11 cellular contexts compared by ENCODE assay signal in the genomic region with DNA sequence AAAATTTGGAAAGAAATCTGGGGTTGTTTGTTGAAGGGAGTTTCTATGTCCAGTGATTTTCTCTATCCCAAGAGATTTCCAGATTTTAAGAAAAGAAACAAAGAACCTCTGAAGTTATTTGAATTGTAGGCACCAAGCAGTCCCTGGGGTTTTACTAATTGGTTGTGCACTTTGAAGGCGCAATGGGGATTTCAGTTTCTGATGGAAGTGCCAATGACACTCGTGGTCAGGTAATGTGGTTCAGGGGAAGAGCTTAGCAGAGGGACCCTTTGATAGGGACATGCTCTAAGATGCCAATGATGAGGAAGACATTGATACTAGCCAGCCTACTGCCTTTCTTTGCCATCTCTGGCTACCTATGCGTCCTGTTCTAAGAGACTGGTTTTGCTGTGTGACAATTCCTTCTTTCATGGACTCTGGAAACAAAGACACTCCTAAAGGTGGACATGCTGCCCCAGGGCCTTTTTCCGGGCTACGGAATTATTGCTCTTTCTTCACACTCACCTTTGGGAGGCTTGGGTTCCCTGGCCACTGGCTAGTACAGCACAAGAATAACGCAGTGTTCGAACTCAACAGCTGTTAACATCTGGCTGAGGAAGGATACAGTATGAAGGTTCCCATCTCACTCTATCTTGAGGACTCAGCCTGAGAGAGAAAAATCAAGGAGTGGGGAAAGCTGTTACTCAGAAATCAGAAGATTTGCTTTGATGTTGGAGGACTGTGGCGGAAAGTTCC. TPM values are rescaled to one million over a fixed set of nuclear protein-coding genes. Genes with fewer than 3 reads are reported as not detected.
DNase-seq lines count a peak whose midpoint lies in the region; ATAC-seq and TF ChIP-seq lines count a peak whose summit lies in the region.
"Had no signal": no experiment of that assay in that cellular context is flagged by ENCODE, and none has a peak within 500 bp of the region (broad histone marks: within the 10 kb centered on the region; RNA-seq: fewer than 3 reads in every experiment).

No MANE protein-coding gene starts in this region.

- H3K27me3 ChIP-seq in esophagus muscularis mucosa: no peaks in the 10 kb centered on the region
- H3K27me3 ChIP-seq in thoracic aorta (replicated peaks; ENCODE audit: insufficient read depth): no peaks in the 10 kb centered on the region

- H3K27me3 Mint-ChIP-seq in activated T-cell treated with anti-CD3 and anti-CD28 coated beads, Interleukin-2, amount 50 U/mL, for 72 hours (ENCODE audit: low read depth): no peaks in the 10 kb centered on the region
- H3K27me3 Mint-ChIP-seq in T-cell: no peaks in the 10 kb centered on the region

- POLR2A ChIA-PET in T-cell (lab: Charles Lee): no interaction called here

- no peak for DNase-seq in activated T-cell treated with anti-CD3 and anti-CD28 coated beads, Interleukin-2, amount 50 U/mL, for 72 hours
- no peak for DNase-seq in activated T-cell treated with anti-CD3 and anti-CD28 coated beads for 4 hours
- no peak for DNase-seq in T-cell
- DNase-seq in esophagus muscularis mucosa (ENCODE audit: extremely low spot score): no peak
- DNase-seq in thoracic aorta (ENCODE audit: low spot score): no peak
- DNase-seq in AG08396 (ENCODE audit: low spot score): no peak
- no peak for DNase-seq in GDM1 (lab: John Stamatoyannopoulos, UW)
- DNase-seq: NCI-H510A treated with DMSO at 0.1 percent for 48 hours; stimulated activated CD4-positive, alpha-beta T cell treated with anti-CD3 and anti-CD28 coated beads, Interleukin-2, amount 100 ng/mL, for 48 hours had no signal

- H3K9me3 Mint-ChIP-seq in activated T-cell treated with anti-CD3 and anti-CD28 coated beads, Interleukin-2, amount 50 U/mL, for 72 hours: no peaks in the 10 kb centered on the region
- H3K9me3 Mint-ChIP-seq in T-cell: no peaks in the 10 kb centered on the region
- H3K9me3 Mint-ChIP-seq: WTC11 had no signal

- TF ChIP-seq POLR2A in esophagus muscularis mucosa (IDR thresholded peaks at IDR 0.05; ENCODE audit: low read depth): no peak

- peak overlapping the region; percentile 96 for H3K27ac Mint-ChIP-seq in activated T-cell treated with anti-CD3 and anti-CD28 coated beads, Interleukin-2, amount 50 U/mL, for 72 hours
- H3K27ac Mint-ChIP-seq in T-cell: peak overlapping the region; percentile 100
- H3K27ac Mint-ChIP-seq: WTC11 had no signal

- H3K4me1 ChIP-seq in esophagus muscularis mucosa (peaks cover 54 to 89% (median 80%) of the 10 kb centered on the region in 4 donors), thoracic aorta (ENCODE audit: control insufficient read depth in 1 of 2, low read depth in 2 of 2) (peaks cover 79 to 96% of the 10 kb centered on the region in 2 donors)

- H3K9me3 ChIP-seq in esophagus muscularis mucosa: no peaks in the 10 kb centered on the region
- H3K9me3 ChIP-seq in thoracic aorta: no peaks in the 10 kb centered on the region

- peaks cover 83% of the 10 kb centered on the region for H3K4me1 Mint-ChIP-seq in activated T-cell treated with anti-CD3 and anti-CD28 coated beads, Interleukin-2, amount 50 U/mL, for 72 hours (ENCODE audit: low read depth)
- peaks cover 76 to 84% (median 79%) of the 10 kb centered on the region in 3 donors for H3K4me1 Mint-ChIP-seq in T-cell

- ATAC-seq in activated T-cell treated with anti-CD3 and anti-CD28 coated beads, Interleukin-2, amount 50 U/mL, for 72 hours (replicated peaks in 1 of 2): no peak
- ATAC-seq in T-cell (replicated peaks in 1 of 4) (no peak), thoracic aorta (ENCODE audit: insufficient number of reproducible peaks, low FRiP score, low read depth) (no peak), GM18909 (IDR thresholded peaks at IDR 0.05; ENCODE audit: poor library complexity, unreplicated experiment) (no peak)
- ATAC-seq: WTC11 had no signal

- intact Hi-C loops in esophagus muscularis mucosa (cut with DNase I): no loop called here

- no peaks in the 10 kb centered on the region for H3K36me3 Mint-ChIP-seq in activated T-cell treated with anti-CD3 and anti-CD28 coated beads, Interleukin-2, amount 50 U/mL, for 72 hours (ENCODE audit: insufficient read depth in 2 of 2)
- H3K36me3 Mint-ChIP-seq in T-cell: no peaks in the 10 kb centered on the region
- H3K36me3 Mint-ChIP-seq: WTC11 had no signal

- no peaks in the 10 kb centered on the region for H3K36me3 ChIP-seq in esophagus muscularis mucosa
- H3K36me3 ChIP-seq in thoracic aorta: no peaks in the 10 kb centered on the region

- CTCF ChIA-PET in T-cell (lab: Charles Lee): interaction anchor here (0.7 to 2.7 kb wide), 5 partner anchors 16 to 87 kb away, joined by 3 to 31 read pairs (median 4); a partner anchor contains a TSS

- no peak for TF ChIP-seq EP300 in esophagus muscularis mucosa (IDR thresholded peaks at IDR 0.05)

- H3K27ac ChIP-seq in esophagus muscularis mucosa (replicated peaks in 1 of 4): peak overlapping the region; percentile 87 to 91 (median 90)
- peak overlapping the region; percentile 96 for H3K27ac ChIP-seq in thoracic aorta

- TF ChIP-seq CTCF in esophagus muscularis mucosa (IDR thresholded peaks at IDR 0.05) (no peak), thoracic aorta (IDR thresholded peaks at IDR 0.05) (no peak)

- 85% methylated on average over 8 of the region's 8 CpGs for WGBS in esophagus muscularis mucosa

- H3K4me3 ChIP-seq in esophagus muscularis mucosa (no peak overlapping the region), thoracic aorta (no peak overlapping the region)

- peak overlapping the region; percentile 29 to 67 for H3K4me3 Mint-ChIP-seq in activated T-cell treated with anti-CD3 and anti-CD28 coated beads, Interleukin-2, amount 50 U/mL, for 72 hours
- H3K4me3 Mint-ChIP-seq in T-cell: peak overlapping the region in 1 of 3 donors; percentile 34
- H3K4me3 Mint-ChIP-seq: WTC11 had no signal

RNA-seq across cellular contexts. Expression of a gene that starts 6.9 kb away (rescaled TPM):
- 100 to 1,000 TPM in 1 of 2 donors, 10 to 100 TPM in 1; 91.6 to 101 TPM for total RNA-seq in activated T-cell treated with anti-CD3 and anti-CD28 coated beads, Interleukin-2, amount 50 U/mL, for 72 hours
- total RNA-seq in T-cell (100 to 1,000 TPM in 3 of 5 donors, 10 to 100 TPM in 2; 67.6 to 170 (median 157) TPM), esophagus muscularis mucosa (1 to 10 TPM; 4.0 to 7.4 (median 5.5) TPM), thoracic aorta (10 to 100 TPM; 36.4 to 52.5 TPM)

RNA-seq across cellular contexts. Expression of a gene that starts 56.5 kb away (rescaled TPM):
- 100 to 1,000 TPM; 166 to 222 TPM for total RNA-seq in activated T-cell treated with anti-CD3 and anti-CD28 coated beads, Interleukin-2, amount 50 U/mL, for 72 hours
- total RNA-seq in T-cell (100 to 1,000 TPM in 4 of 5 donors, 10 to 100 TPM in 1; 92.8 to 184 (median 166) TPM), esophagus muscularis mucosa (10 to 100 TPM; 36.4 to 57.7 (median 47.8) TPM), thoracic aorta (10 to 100 TPM; 47.9 to 81.7 TPM)

Comparison
In these comparisons a context has a peak if more than half of its experiments do, and no peak if none do; other contexts are left out.
1. RNA of a gene that starts 6.9 kb away (total RNA-seq): 67.6 to 170 TPM in T-cell, 91.6 to 101 TPM in activated T-cell treated with anti-CD3 and anti-CD28 coated beads, Interleukin-2, amount 50 U/mL, for 72 hours and 36.4 to 52.5 TPM in thoracic aorta; 4.0 to 7.4 TPM in esophagus muscularis mucosa; every median in the first group is over 4 times any median in the second.